ENCODE assay signal across 22 cellular contexts in the genomic region with DNA sequence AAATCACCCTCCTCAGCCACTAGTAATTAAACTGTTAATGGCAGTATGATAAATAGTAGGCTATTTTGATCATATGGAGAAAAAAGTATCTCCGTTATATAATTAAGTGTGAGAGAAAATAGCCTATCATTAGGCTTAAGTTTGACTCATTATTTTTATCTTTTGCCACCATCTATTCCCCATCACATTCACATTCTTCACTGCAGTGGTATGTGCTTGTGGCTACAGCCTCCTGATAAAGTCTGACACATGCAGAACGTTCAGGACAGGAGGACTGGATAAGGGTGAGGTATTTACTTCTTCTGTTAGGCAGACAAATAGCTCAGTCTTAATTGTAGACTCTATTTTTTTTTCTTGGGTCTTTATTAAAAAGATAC. TPM values are rescaled to one million over a fixed set of nuclear protein-coding genes. Genes with fewer than 3 reads are reported as not detected.
A peak's percentile ranks its signal among the peaks of the same experiment; 100 is the strongest.
DNase-seq lines count a peak whose midpoint lies in the region; ATAC-seq and TF ChIP-seq lines count a peak whose summit lies in the region.
"Had no signal": no experiment of that assay in that cellular context is flagged by ENCODE, and none has a peak within 500 bp of the region (broad histone marks: within the 10 kb centered on the region; RNA-seq: fewer than 3 reads in every experiment).

No MANE protein-coding gene starts in this region.

- peak overlapping the region; percentile 83 to 93 for H3K27ac ChIP-seq in right atrium auricular region
- H3K27ac ChIP-seq: BLaER1 treated with 17β-estradiol and CSF1 and Interleukin-3, amounts not matched to agents 10 nM and 100 nM; esophagus squamous epithelium; lower lobe of right lung; neural progenitor cell; right lobe of liver; thoracic aorta; WERI-Rb-1 had no signal

- H3K9me3 ChIP-seq in right atrium auricular region = no peaks in the 10 kb centered on the region
- H3K9me3 ChIP-seq: BLaER1 treated with 17β-estradiol and CSF1 and Interleukin-3, amounts not matched to agents 10 nM and 100 nM; esophagus squamous epithelium; lower lobe of right lung; right lobe of liver; thoracic aorta had no signal

- H3K36me3 Mint-ChIP-seq in activated T-cell treated with anti-CD3 and anti-CD28 coated beads, Interleukin-2, amount 50 U/mL, for 24 hours (ENCODE audit: low read depth) = no peaks in the 10 kb centered on the region

- no peak overlapping the region for H3K4me3 Mint-ChIP-seq in activated T-cell treated with anti-CD3 and anti-CD28 coated beads, Interleukin-2, amount 50 U/mL, for 24 hours
- H3K4me3 Mint-ChIP-seq: activated T-helper 17 cell treated with anti-CD3 and anti-CD28 coated beads, Interleukin-2, amount 50 U/mL, for 72 hours; neural progenitor cell had no signal

- no peaks in the 10 kb centered on the region for H3K4me1 ChIP-seq in right atrium auricular region
- H3K4me1 ChIP-seq: BLaER1 treated with 17β-estradiol and CSF1 and Interleukin-3, amounts not matched to agents 10 nM and 100 nM; esophagus squamous epithelium; lower lobe of right lung had no signal

- H3K27me3 Mint-ChIP-seq in activated T-cell treated with anti-CD3 and anti-CD28 coated beads, Interleukin-2, amount 50 U/mL, for 24 hours = no peaks in the 10 kb centered on the region
- H3K27me3 Mint-ChIP-seq: activated T-helper 17 cell treated with anti-CD3 and anti-CD28 coated beads, Interleukin-2, amount 50 U/mL, for 72 hours had no signal

- H3K4me1 Mint-ChIP-seq in activated T-cell treated with anti-CD3 and anti-CD28 coated beads, Interleukin-2, amount 50 U/mL, for 24 hours (ENCODE audit: low read depth) = no peaks in the 10 kb centered on the region
- H3K4me1 Mint-ChIP-seq: activated T-helper 17 cell treated with anti-CD3 and anti-CD28 coated beads, Interleukin-2, amount 50 U/mL, for 72 hours had no signal

- no peak for TF ChIP-seq CTCF in cardiac fibroblast (IDR thresholded peaks at IDR 0.05; ENCODE audit: low read depth, low read length)
- TF ChIP-seq CTCF in right atrium auricular region (IDR thresholded peaks at IDR 0.05) = no peak

- no peak for ATAC-seq in GM21360 (IDR thresholded peaks at IDR 0.05; ENCODE audit: unreplicated experiment)
- ATAC-seq: activated T-helper 17 cell treated with anti-CD3 and anti-CD28 coated beads, Interleukin-2, amount 50 U/mL, for 72 hours; right lobe of liver had no signal

- H3K27ac Mint-ChIP-seq in activated T-cell treated with anti-CD3 and anti-CD28 coated beads, Interleukin-2, amount 50 U/mL, for 24 hours = no peak overlapping the region
- H3K27ac Mint-ChIP-seq: activated T-helper 17 cell treated with anti-CD3 and anti-CD28 coated beads, Interleukin-2, amount 50 U/mL, for 72 hours; neural progenitor cell had no signal

- peaks cover 40% of the 10 kb centered on the region for H3K36me3 ChIP-seq in right atrium auricular region
- H3K36me3 ChIP-seq: BLaER1 treated with 17β-estradiol and CSF1 and Interleukin-3, amounts not matched to agents 10 nM and 100 nM; esophagus squamous epithelium; neural progenitor cell; right lobe of liver; thoracic aorta; WERI-Rb-1 had no signal

- no peaks in the 10 kb centered on the region for H3K27me3 ChIP-seq in right atrium auricular region
- H3K27me3 ChIP-seq: BLaER1 treated with 17β-estradiol and CSF1 and Interleukin-3, amounts not matched to agents 10 nM and 100 nM; esophagus squamous epithelium; neural progenitor cell; right lobe of liver had no signal

- DNase-seq in NCI-H146 treated with DMSO at 0.1 percent for 48 hours (lab: John Stamatoyannopoulos, UW; ENCODE audit: unreplicated experiment) (peak; percentile 65), cardiac fibroblast (ENCODE audit: low read depth in 2 of 2) (peak; percentile 73 to 82), right atrium auricular region (ENCODE audit: low spot score) (no peak), skeletal muscle cell (ENCODE audit: low read depth) (peak; percentile 15), NCI-H2196 treated with DMSO at 0.1 percent for 48 hours (lab: John Stamatoyannopoulos, UW; ENCODE audit: unreplicated experiment) (no peak)
- DNase-seq in activated T-cell treated with anti-CD3 and anti-CD28 coated beads, Interleukin-2, amount 50 U/mL, for 24 hours = no peak
- DNase-seq: amygdala; DMS153; esophagus squamous epithelium; Kasumi-1; lower lobe of right lung; NCI-H1694; NCI-H446 treated with DMSO at 0.1 percent for 48 hours; right lobe of liver; stimulated activated CD4-positive, alpha-beta T cell treated with anti-CD3 and anti-CD28 coated beads, Interleukin-2, amount 100 ng/mL, for 48 hours; stimulated activated CD8-positive, alpha-beta memory T cell treated with anti-CD3 and anti-CD28 coated beads, Interleukin-4, amount 100 ng/mL, for 48 hours; WERI-Rb-1 had no signal

- no peak overlapping the region for H3K4me3 ChIP-seq in cardiac fibroblast (replicated peaks in 1 of 2; ENCODE audit: low read depth in 2 of 2, low read length in 2 of 2)
- peak overlapping the region; percentile 33 to 51 for H3K4me3 ChIP-seq in right atrium auricular region
- H3K4me3 ChIP-seq in skeletal muscle cell (ENCODE audit: low read depth, low read length) = no peak overlapping the region
- H3K4me3 ChIP-seq: BLaER1 treated with 17β-estradiol and CSF1 and Interleukin-3, amounts not matched to agents 10 nM and 100 nM; esophagus squamous epithelium; lower lobe of right lung; neural progenitor cell; right lobe of liver; thoracic aorta had no signal

- H3K9me3 Mint-ChIP-seq in activated T-cell treated with anti-CD3 and anti-CD28 coated beads, Interleukin-2, amount 50 U/mL, for 24 hours = no peaks in the 10 kb centered on the region
- H3K9me3 Mint-ChIP-seq: neural progenitor cell had no signal

RNA-seq across cellular contexts. Expression of gene NEBL, which starts 5.8 kb away (rescaled TPM):
- total RNA-seq in right atrium auricular region = 100 to 1,000 TPM; 304 to 550 TPM
- total RNA-seq: activated T-helper 17 cell treated with anti-CD3 and anti-CD28 coated beads, Interleukin-2, amount 50 U/mL, for 72 hours had no signal

Comparison
In these comparisons a context has a peak if more than half of its experiments do, and no peak if none do; other contexts are left out.
1. DNase-seq: peak in NCI-H146 treated with DMSO at 0.1 percent for 48 hours (single experiment), cardiac fibroblast (2 of 2) and skeletal muscle cell (single experiment); none in right atrium auricular region (single experiment), activated T-cell treated with anti-CD3 and anti-CD28 coated beads, Interleukin-2, amount 50 U/mL, for 24 hours (single experiment) and NCI-H2196 treated with DMSO at 0.1 percent for 48 hours (single experiment).
2. H3K4me3 ChIP-seq: peak in right atrium auricular region (2 of 2); none in cardiac fibroblast (0 of 2) and skeletal muscle cell (single experiment).